Comparison of ENCODE assay signal across 18 cellular contexts in genomic region chr4:48604041-48604440, GRCh38.
"Had no signal": no experiment of that assay in that cellular context is flagged by ENCODE, and none has a peak within 500 bp of the region (broad histone marks: within the 10 kb centered on the region; RNA-seq: fewer than 3 reads in every experiment).

No MANE protein-coding gene starts in this region.

- H3K4me3 Mint-ChIP-seq: activated T-helper 17 cell treated with anti-CD3 and anti-CD28 coated beads, Interleukin-2, amount 50 U/mL, for 72 hours; neural crest cell; T-helper 2 cell treated with Interferon-gamma antibody and Interleukin-4, amounts not matched to agents 5 μg/mL and 100 μg/mL, for 36 hours had no signal

- H3K9me3 ChIP-seq: ascending aorta, esophagus muscularis mucosa, psoas muscle had no signal

- H3K4me1 ChIP-seq: ascending aorta, psoas muscle had no signal

- H3K9me3 Mint-ChIP-seq: activated T-helper 17 cell treated with anti-CD3 and anti-CD28 coated beads, Interleukin-2, amount 50 U/mL, for 72 hours; neural crest cell; T-helper 2 cell treated with Interferon-gamma antibody and Interleukin-4, amounts not matched to agents 5 μg/mL and 100 μg/mL, for 36 hours had no signal

- H3K27ac ChIP-seq: ascending aorta, esophagus muscularis mucosa, psoas muscle had no signal

- H3K27ac Mint-ChIP-seq: activated T-helper 17 cell treated with anti-CD3 and anti-CD28 coated beads, Interleukin-2, amount 50 U/mL, for 72 hours; T-helper 2 cell treated with Interferon-gamma antibody and Interleukin-4, amounts not matched to agents 5 μg/mL and 100 μg/mL, for 36 hours had no signal

- FAIRE-seq: endometrium, kidney, urothelium cell line had no signal

- DNase-seq: activated CD4-positive, alpha-beta T cell treated with anti-CD3 and anti-CD28 coated beads, Interleukin-2, amount 50 U/mL, for 1 hour; activated CD8-positive, alpha-beta memory T cell treated with anti-CD3 and anti-CD28 coated beads for 24 hours; activated naive CD4-positive, alpha-beta T cell treated with Interleukin-2 at 50 U/mL for 16 hours; dorsolateral prefrontal cortex; hippocampal formation; kidney; left ventricle myocardium superior; psoas muscle; stimulated activated CD4-positive, alpha-beta T cell treated with anti-CD3 and anti-CD28 coated beads, Interleukin-1b, Interleukin-23, amount 100 ng/mL, for 48 hours had no signal

- H3K4me1 Mint-ChIP-seq: activated T-helper 17 cell treated with anti-CD3 and anti-CD28 coated beads, Interleukin-2, amount 50 U/mL, for 72 hours had no signal

- H3K27me3 ChIP-seq: ascending aorta, cardiac muscle cell, dorsolateral prefrontal cortex, esophagus muscularis mucosa had no signal

- H3K36me3 ChIP-seq: cardiac muscle cell had no signal

- ATAC-seq: activated CD4-positive, CD25-positive, alpha-beta regulatory T cell treated with anti-CD3 and anti-CD28 coated beads, Interleukin-2, amount 50 U/mL, for 24 hours; activated T-helper 17 cell treated with anti-CD3 and anti-CD28 coated beads, Interleukin-2, amount 50 U/mL, for 72 hours; psoas muscle had no signal

- H3K4me3 ChIP-seq: ascending aorta, cardiac muscle cell, dorsolateral prefrontal cortex, esophagus muscularis mucosa, psoas muscle had no signal

- H3K27me3 Mint-ChIP-seq: activated T-helper 17 cell treated with anti-CD3 and anti-CD28 coated beads, Interleukin-2, amount 50 U/mL, for 72 hours had no signal
